ENCODE assay signal across 8 cellular contexts in the genomic region with DNA sequence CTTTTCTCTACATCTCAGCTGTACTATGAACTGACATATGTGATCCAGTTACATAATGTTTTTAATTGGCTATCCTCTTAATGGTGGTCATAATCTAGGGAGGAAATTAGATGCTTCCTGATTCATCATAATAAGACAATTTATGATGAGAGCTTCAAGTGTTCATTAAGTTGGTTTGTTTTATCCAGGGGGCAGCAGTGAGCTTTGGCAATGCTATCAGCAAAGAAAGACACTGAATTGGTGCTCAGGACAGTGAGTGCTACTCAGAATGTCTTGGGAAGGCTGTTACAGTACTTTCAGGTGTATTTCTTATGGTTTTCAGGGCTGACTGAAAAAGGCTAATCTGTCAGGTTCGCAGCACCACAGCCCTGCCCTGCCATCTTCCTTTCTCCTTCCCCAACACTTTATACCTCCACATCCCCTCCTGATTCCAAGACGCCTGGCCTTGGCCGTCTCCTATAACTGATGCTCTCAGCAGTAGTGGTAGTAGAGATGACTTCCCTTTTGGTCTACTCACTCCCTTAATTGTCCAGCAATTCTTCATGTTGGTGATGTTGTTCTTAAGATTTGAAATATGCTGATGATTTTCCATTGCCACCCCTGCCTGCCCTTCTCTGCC.
DNase-seq lines count a peak whose midpoint lies in the region; ATAC-seq and TF ChIP-seq lines count a peak whose summit lies in the region.

No MANE protein-coding gene starts in this region.

- ATAC-seq in GM18517 (IDR thresholded peaks at IDR 0.05; ENCODE audit: unreplicated experiment) = peak; percentile 72
- ATAC-seq in mucosa of descending colon = peak; percentile 58
- ATAC-seq in HG02885 (IDR thresholded peaks at IDR 0.05; ENCODE audit: poor library complexity, unreplicated experiment) = no peak

- no peaks in the 10 kb centered on the region for H3K36me3 ChIP-seq in mucosa of descending colon (ENCODE audit: low read depth)
- H3K36me3 ChIP-seq in tibial artery = no peaks in the 10 kb centered on the region

- H3K27me3 ChIP-seq in AG04450 (ENCODE audit: control insufficient read depth, insufficient read depth, low read length) = no peaks in the 10 kb centered on the region
- H3K27me3 ChIP-seq in tibial artery = no peaks in the 10 kb centered on the region

- intact Hi-C loops in mucosa of descending colon (cut with DNase I, micrococcal nuclease) (no loop called here), tibial artery (cut with DNase I; ENCODE audit: low total_unique reads) (no loop called here)

- no peak overlapping the region for H3K27ac ChIP-seq in AG04450 (ENCODE audit: low read depth, low read length)
- H3K27ac ChIP-seq in tibial artery = no peak overlapping the region

- POLR2A ChIA-PET in AG04450 (lab: Yijun Ruan, JAX) = no interaction called here

- H3K4me3 ChIP-seq in AG04450 (ENCODE audit: low read depth, low read length) = no peak overlapping the region
- H3K4me3 ChIP-seq in mucosa of descending colon = no peak overlapping the region
- no peak overlapping the region for H3K4me3 ChIP-seq in tibial artery

- DNase-seq in AG04450 (ENCODE audit: low read depth, low spot score) = no peak
- DNase-seq in Kasumi-1 (lab: John Stamatoyannopoulos, UW) = peak; percentile 70 to 77
- DNase-seq in activated CD4-positive, CD25-positive, alpha-beta regulatory T cell treated with anti-CD3 and anti-CD28 coated beads, Interleukin-2, amount 50 U/mL, for 16 hours (ENCODE audit: low read depth, low spot score) = peak; percentile 55
- peak; percentile 40 to 74 for DNase-seq in dermis microvascular lymphatic vessel endothelial cell (ENCODE audit: low read depth in 2 of 2)
- DNase-seq in mucosa of descending colon = peak in 1 of 3 donors; percentile 83
- DNase-seq in tibial artery = peak in 1 of 2 donors; percentile 49

- peak; percentile 64 for TF ChIP-seq CTCF in AG04450 (IDR thresholded peaks at IDR 0.05; ENCODE audit: low read depth, low read length)
- TF ChIP-seq CTCF in mucosa of descending colon (IDR thresholded peaks at IDR 0.05) = peak; percentile 20
- peak; percentile 45 to 46 for TF ChIP-seq CTCF in tibial artery (IDR thresholded peaks at IDR 0.05)

- CTCF ChIA-PET in AG04450 (lab: Charles Lee) = interaction anchor here (0.6 to 2.7 kb wide), 19 partner anchors 9 to 460 kb away, joined by 3 to 27 read pairs (median 3); partner anchors contain the start of gene TNFAIP3

- H3K4me1 ChIP-seq in mucosa of descending colon (ENCODE audit: low read depth) (peaks cover 18% of the 10 kb centered on the region), tibial artery (no peaks in the 10 kb centered on the region)

- H3K9me3 ChIP-seq in AG04450 (ENCODE audit: control insufficient read depth, insufficient read depth, low read length) = no peaks in the 10 kb centered on the region
- no peaks in the 10 kb centered on the region for H3K9me3 ChIP-seq in mucosa of descending colon
- H3K9me3 ChIP-seq in tibial artery = no peaks in the 10 kb centered on the region
